In genomic region chr19:47518139-47518538, GRCh38 we compare ENCODE assay signal across 13 cellular contexts. TPM values are rescaled to one million over a fixed set of nuclear protein-coding genes. Genes with fewer than 3 reads are reported as not detected.
DNase-seq lines count a peak whose midpoint lies in the region; ATAC-seq and TF ChIP-seq lines count a peak whose summit lies in the region.
"Had no signal": no experiment of that assay in that cellular context is flagged by ENCODE, and none has a peak within 500 bp of the region (broad histone marks: within the 10 kb centered on the region; RNA-seq: fewer than 3 reads in every experiment).

No MANE protein-coding gene starts in this region.

- peaks cover 74% of the 10 kb centered on the region for H3K4me1 Mint-ChIP-seq in activated CD8-positive, alpha-beta memory T cell treated with anti-CD3 and anti-CD28 coated beads, Interleukin-2, amount 10 ng/mL, durations not matched to agents 7 days and 5 days
- H3K4me1 Mint-ChIP-seq in naive thymus-derived CD8-positive, alpha-beta T cell = peaks cover 46 to 87% (median 82%) of the 10 kb centered on the region in 4 donors
- peaks cover 18 to 39% of the 10 kb centered on the region in 2 experiments for H3K4me1 Mint-ChIP-seq in H9

- H3K9ac ChIP-seq in DND-41 (ENCODE audit: low read depth, low read length) (no peak overlapping the region), mesendoderm (ENCODE audit: low read length) (no peak overlapping the region), H9 (ENCODE audit: extremely low read depth, insufficient read length, low read length) (no peak overlapping the region)

- H2BK5ac ChIP-seq in mesendoderm (ENCODE audit: low read length) = no peak overlapping the region
- no peak overlapping the region for H2BK5ac ChIP-seq in H9 (ENCODE audit: insufficient read length, low read length)

- H3K79me1 ChIP-seq in mesendoderm (ENCODE audit: low read length) = peaks cover 11% of the 10 kb centered on the region
- H3K79me1 ChIP-seq in H9 (ENCODE audit: insufficient read depth, low read depth, low read length, poor library complexity, severe bottlenecking) = peaks cover 6% of the 10 kb centered on the region

- peaks cover 14% of the 10 kb centered on the region for H3K27me3 Mint-ChIP-seq in activated CD8-positive, alpha-beta memory T cell treated with anti-CD3 and anti-CD28 coated beads, Interleukin-2, amount 10 ng/mL, durations not matched to agents 7 days and 5 days
- H3K27me3 Mint-ChIP-seq in naive thymus-derived CD8-positive, alpha-beta T cell = peaks cover 0 to 11% (median 0%) of the 10 kb centered on the region in 5 donors
- no peaks in the 10 kb centered on the region; the same call in 1 of the 2 replicates for H3K27me3 Mint-ChIP-seq in H9 (ENCODE audit: low read depth)

- peaks cover 43% of the 10 kb centered on the region for H4K20me1 ChIP-seq in DND-41 (ENCODE audit: insufficient read depth, low read length)
- no peaks in the 10 kb centered on the region for H4K20me1 ChIP-seq in H9 (ENCODE audit: control insufficient read depth, insufficient read depth, insufficient read length)

- peaks cover 14% of the 10 kb centered on the region for H3K27me3 ChIP-seq in DND-41 (ENCODE audit: insufficient read depth, low read length, poor library complexity)
- H3K27me3 ChIP-seq in mesendoderm (ENCODE audit: insufficient read depth, low read length, poor library complexity) = no peaks in the 10 kb centered on the region
- H3K27me3 ChIP-seq in H9 (ENCODE audit: insufficient read depth, low read length) = no peaks in the 10 kb centered on the region

- H2AK5ac ChIP-seq in mesendoderm (ENCODE audit: low read length) = no peak overlapping the region
- no peak overlapping the region for H2AK5ac ChIP-seq in H9 (ENCODE audit: insufficient read length, low read length)

- peaks cover 7% of the 10 kb centered on the region for H3K23me2 ChIP-seq in H9 (ENCODE audit: insufficient read length, low read depth, low read length, poor library complexity, severe bottlenecking)

- H4K8ac ChIP-seq in mesendoderm (ENCODE audit: low read depth, low read length) = no peak overlapping the region
- H4K8ac ChIP-seq in H9 (replicated peaks; ENCODE audit: insufficient read length, low read depth, low read length) = no peak overlapping the region

- no peak overlapping the region for H3K23ac ChIP-seq in mesendoderm (ENCODE audit: low read length)
- H3K23ac ChIP-seq in H9 (ENCODE audit: insufficient read length, low read depth, low read length) = no peak overlapping the region

- H2AFZ ChIP-seq in DND-41 (ENCODE audit: low read depth, low read length) (no peak overlapping the region), H9 (ENCODE audit: low read length) (no peak overlapping the region)

- H3K4me2 ChIP-seq in DND-41 (ENCODE audit: insufficient read depth, low read length) (no peak overlapping the region), mesendoderm (ENCODE audit: low read length) (no peak overlapping the region), H9 (ENCODE audit: insufficient read depth, insufficient read length, low read length) (no peak overlapping the region)

- H4K5ac ChIP-seq in mesendoderm (ENCODE audit: low read length) (no peak overlapping the region), H9 (ENCODE audit: insufficient read length, low read depth, low read length) (no peak overlapping the region)

- TF ChIP-seq POLR2A in GM18505 (IDR thresholded peaks at IDR 0.05; ENCODE audit: borderline replicate concordance, extremely low read depth, insufficient read depth, insufficient read length) = no peak

- intact Hi-C loops in Right ventricle myocardium superior (cut with DNase I) = loop anchor here (5.0 kb wide), 1 partner anchor 81 kb away; no protein-coding TSS in a partner anchor

- DNase-seq in DND-41 (peak; percentile 94), Right ventricle myocardium superior (no peak), mesendoderm (no peak), H9 (no peak)
- peak; percentile 89 for DNase-seq in activated CD8-positive, alpha-beta memory T cell treated with anti-CD3 and anti-CD28 coated beads, Interleukin-2, amount 10 ng/mL, durations not matched to agents 7 days and 5 days
- DNase-seq in naive thymus-derived CD8-positive, alpha-beta T cell = peak in 9 of 10 donors; percentile 33 to 78 (median 71)
- DNase-seq: Calu3, NCI-H2029 treated with DMSO at 0.1 percent for 48 hours had no signal

- ATAC-seq in DND-41 (ENCODE audit: insufficient read depth, low read depth) (peak; percentile 74), HG02763 (IDR thresholded peaks at IDR 0.05; ENCODE audit: unreplicated experiment) (peak; percentile 25), Right ventricle myocardium superior (ENCODE audit: poor library complexity) (no peak), GM18505 (IDR thresholded peaks at IDR 0.05; ENCODE audit: unreplicated experiment) (no peak)
- ATAC-seq in activated CD8-positive, alpha-beta memory T cell treated with anti-CD3 and anti-CD28 coated beads, Interleukin-2, amount 10 ng/mL, durations not matched to agents 7 days and 5 days = no peak
- peak; percentile 5 for ATAC-seq in naive thymus-derived CD8-positive, alpha-beta T cell
- ATAC-seq: activated CD4-positive, CD25-positive, alpha-beta regulatory T cell treated with anti-CD3 and anti-CD28 coated beads, Interleukin-2, amount 50 U/mL, for 24 hours had no signal

- peaks cover 50% of the 10 kb centered on the region for H3K4me1 ChIP-seq in DND-41 (ENCODE audit: insufficient read depth, low read length)
- H3K4me1 ChIP-seq in mesendoderm (ENCODE audit: control insufficient read depth, low read depth, low read length) = peaks cover 3% of the 10 kb centered on the region
- H3K4me1 ChIP-seq in H9 (ENCODE audit: insufficient read depth, low read length) = no peaks in the 10 kb centered on the region

- no peak overlapping the region for H4K91ac ChIP-seq in H9 (ENCODE audit: insufficient read length, low read depth, low read length)

- peak overlapping the region; percentile 79 for H3K27ac Mint-ChIP-seq in activated CD8-positive, alpha-beta memory T cell treated with anti-CD3 and anti-CD28 coated beads, Interleukin-2, amount 10 ng/mL, durations not matched to agents 7 days and 5 days
- peak overlapping the region in 9 of 10 donors; percentile 63 to 95 (median 85) for H3K27ac Mint-ChIP-seq in naive thymus-derived CD8-positive, alpha-beta T cell
- no peak overlapping the region for H3K27ac Mint-ChIP-seq in H9

- no peak overlapping the region for H2BK15ac ChIP-seq in mesendoderm (replicated peaks; ENCODE audit: low read depth)
- no peak overlapping the region for H2BK15ac ChIP-seq in H9 (ENCODE audit: low read depth, low read length)

- H3K4me3 Mint-ChIP-seq in activated CD8-positive, alpha-beta memory T cell treated with anti-CD3 and anti-CD28 coated beads, Interleukin-2, amount 10 ng/mL, durations not matched to agents 7 days and 5 days = peak overlapping the region; percentile 41
- H3K4me3 Mint-ChIP-seq in naive thymus-derived CD8-positive, alpha-beta T cell = peak overlapping the region; percentile 44 to 100 (median 69)
- H3K4me3 Mint-ChIP-seq in H9 = no peak overlapping the region

- peaks cover 6% of the 10 kb centered on the region for H3K36me3 Mint-ChIP-seq in activated CD8-positive, alpha-beta memory T cell treated with anti-CD3 and anti-CD28 coated beads, Interleukin-2, amount 10 ng/mL, durations not matched to agents 7 days and 5 days
- no peaks in the 10 kb centered on the region for H3K36me3 Mint-ChIP-seq in naive thymus-derived CD8-positive, alpha-beta T cell
- H3K36me3 Mint-ChIP-seq in H9 (ENCODE audit: insufficient read depth in 1 of 3, low read depth in 3 of 3) = peaks cover 0 to 4% (median 0%) of the 10 kb centered on the region in 3 experiments; a peak in 2 of 7 replicates

- WGBS in mesendoderm (ENCODE audit: extremely low coverage, insufficient coverage, low lambda C conversion rate) = no CpG with 5 or more reads among the region's 4 CpGs
- no CpG with 5 or more reads among the region's 4 CpGs for WGBS in H9 (ENCODE audit: extremely low coverage, insufficient read length, low lambda C conversion rate)

- H3K56ac ChIP-seq in mesendoderm (ENCODE audit: low read length) (no peak overlapping the region), H9 (ENCODE audit: insufficient read length, low read depth, low read length) (no peak overlapping the region)

- no peaks in the 10 kb centered on the region for H3K9me3 ChIP-seq in DND-41 (ENCODE audit: insufficient read depth, low read length, severe bottlenecking)
- no peaks in the 10 kb centered on the region for H3K9me3 ChIP-seq in H9 (ENCODE audit: control insufficient read depth, low read depth, low read length)

- H3K18ac ChIP-seq in mesendoderm (ENCODE audit: low read length) (no peak overlapping the region), H9 (ENCODE audit: insufficient read length, low read depth, low read length) (no peak overlapping the region)

- H2BK120ac ChIP-seq in mesendoderm (ENCODE audit: low read depth, low read length) (no peak overlapping the region), H9 (ENCODE audit: low read depth, low read length, poor library complexity, severe bottlenecking) (no peak overlapping the region)

- POLR2A ChIA-PET in naive thymus-derived CD8-positive, alpha-beta T cell (lab: Charles Lee) = interaction anchor here (0.8 to 1.9 kb wide), 6 partner anchors 13 to 92 kb away, joined by 3 to 7 read pairs (median 5); no protein-coding TSS in a partner anchor

- CTCF ChIA-PET in activated CD8-positive, alpha-beta memory T cell treated with anti-CD3 and anti-CD28 coated beads, Interleukin-2, amount 10 ng/mL, durations not matched to agents 7 days and 5 days (lab: Charles Lee) = interaction anchor here (1.0 to 2.3 kb wide), 6 partner anchors 16 to 243 kb away, joined by 3 to 8 read pairs (median 3); partner anchors contain the start of gene KPTN

- no peaks in the 10 kb centered on the region; the same call in 1 of the 2 replicates for H3K36me3 ChIP-seq in DND-41 (ENCODE audit: insufficient read depth, low read length)
- no peaks in the 10 kb centered on the region for H3K36me3 ChIP-seq in mesendoderm (ENCODE audit: control insufficient read depth, insufficient read depth, low read length)

- no peak overlapping the region for H2BK20ac ChIP-seq in H9 (ENCODE audit: low read depth, low read length, poor library complexity, severe bottlenecking)

- H3K27ac ChIP-seq in DND-41 (ENCODE audit: low read length) = no peak overlapping the region
- H3K27ac ChIP-seq in mesendoderm (ENCODE audit: low read depth, low read length) = no peak overlapping the region
- H3K27ac ChIP-seq in H9 (ENCODE audit: insufficient read length, low read depth, low read length) = no peak overlapping the region

- TF ChIP-seq CTCF in DND-41 (IDR thresholded peaks at IDR 0.05; ENCODE audit: borderline replicate concordance, extremely low read depth, low read length, poor library complexity, severe bottlenecking) (no peak), H9 (conservative IDR thresholded peaks at IDR 0.05) (no peak)

- H3K4me3 ChIP-seq in DND-41 (ENCODE audit: low read depth in 1 of 2, low read length in 2 of 2) (no peak overlapping the region), mesendoderm (ENCODE audit: low read length) (no peak overlapping the region)

- H3K4ac ChIP-seq in mesendoderm (ENCODE audit: low read depth, low read length) = no peak overlapping the region
- H3K4ac ChIP-seq in H9 (ENCODE audit: low read depth, low read length) = no peak overlapping the region

- no peaks in the 10 kb centered on the region for H3K9me3 Mint-ChIP-seq in activated CD8-positive, alpha-beta memory T cell treated with anti-CD3 and anti-CD28 coated beads, Interleukin-2, amount 10 ng/mL, durations not matched to agents 7 days and 5 days (ENCODE audit: low read depth)
- no peaks in the 10 kb centered on the region for H3K9me3 Mint-ChIP-seq in naive thymus-derived CD8-positive, alpha-beta T cell
- H3K9me3 Mint-ChIP-seq in H9 = no peaks in the 10 kb centered on the region

- H3K14ac ChIP-seq in H9 (ENCODE audit: insufficient read depth, low read length) = no peak overlapping the region

- H3T11ph ChIP-seq in H9 (ENCODE audit: low read length) = no peak overlapping the region

- no peak overlapping the region for H2BK12ac ChIP-seq in H9 (ENCODE audit: insufficient read length, low read depth, low read length)

- H3K79me2 ChIP-seq in DND-41 (ENCODE audit: insufficient read depth, low read length) (peaks cover 17% of the 10 kb centered on the region), mesendoderm (ENCODE audit: control insufficient read depth, insufficient read depth, low read length) (peaks cover 14% of the 10 kb centered on the region), H9 (ENCODE audit: insufficient read depth, low read length) (peaks cover 10% of the 10 kb centered on the region; the same call in 1 of the 2 replicates)

RNA-seq across cellular contexts. Expression of gene NAPA, which starts 3.3 kb away (rescaled TPM):
- 100 to 1,000 TPM; 102 to 124 TPM for total RNA-seq in activated CD8-positive, alpha-beta memory T cell treated with anti-CD3 and anti-CD28 coated beads, Interleukin-2, amount 10 ng/mL, durations not matched to agents 7 days and 5 days
- 10 to 100 TPM; 85.3 to 92.3 TPM for total RNA-seq in naive thymus-derived CD8-positive, alpha-beta T cell
- polyA plus RNA-seq in naive thymus-derived CD8-positive, alpha-beta T cell = 100 to 1,000 TPM in 1 of 3 donors, 10 to 100 TPM in 2; 88.7 to 116 (median 89.6) TPM
- total RNA-seq in Right ventricle myocardium superior = 113 TPM
- polyA plus RNA-seq in mesendoderm (2013, experiment 1 of 2) = 55.9 TPM
- 55.5 TPM for polyA plus RNA-seq in mesendoderm (2013, experiment 2 of 2)
- 62.3 and 62.8 TPM in 2 replicates for total RNA-seq in H9 (2021)

RNA-seq across cellular contexts. Expression of gene KPTN, which starts 34.1 kb away (rescaled TPM):
- total RNA-seq in activated CD8-positive, alpha-beta memory T cell treated with anti-CD3 and anti-CD28 coated beads, Interleukin-2, amount 10 ng/mL, durations not matched to agents 7 days and 5 days = 10 to 100 TPM; 11.0 to 13.3 TPM
- total RNA-seq in naive thymus-derived CD8-positive, alpha-beta T cell = 1 to 10 TPM; 5.4 to 7.1 TPM
- 1 to 10 TPM; 5.8 to 8.0 (median 7.6) TPM for polyA plus RNA-seq in naive thymus-derived CD8-positive, alpha-beta T cell
- 8.4 TPM for total RNA-seq in Right ventricle myocardium superior
- 22.4 TPM for polyA plus RNA-seq in mesendoderm (2013, experiment 1 of 2)
- polyA plus RNA-seq in mesendoderm (2013, experiment 2 of 2) = 22.2 TPM
- 33.6 and 35.4 TPM in 2 replicates for total RNA-seq in H9 (2021)

RNA-seq across cellular contexts. Expression of gene SLC8A2, which starts 46.4 kb away (rescaled TPM):
- total RNA-seq in activated CD8-positive, alpha-beta memory T cell treated with anti-CD3 and anti-CD28 coated beads, Interleukin-2, amount 10 ng/mL, durations not matched to agents 7 days and 5 days = under 1 TPM; 0.14 to 0.32 TPM
- under 1 TPM in 1 of 2 experiments, not detected in 1; 0.42 TPM for total RNA-seq in naive thymus-derived CD8-positive, alpha-beta T cell
- under 1 TPM in 2 of 3 donors, not detected in 1; 0.02 to 0.12 TPM for polyA plus RNA-seq in naive thymus-derived CD8-positive, alpha-beta T cell
- total RNA-seq in Right ventricle myocardium superior = 0.11 TPM
- 0.69 TPM for polyA plus RNA-seq in mesendoderm (2013, experiment 1 of 2)
- polyA plus RNA-seq in mesendoderm (2013, experiment 2 of 2) = 0.67 TPM
- 10.7 and 11.3 TPM in 2 replicates for total RNA-seq in H9 (2021)
- total RNA-seq: osteocyte had no signal

RNA-seq across cellular contexts. Expression of gene ZNF541, which starts 54.8 kb away (rescaled TPM):
- under 1 TPM; 0.32 to 0.40 TPM for total RNA-seq in activated CD8-positive, alpha-beta memory T cell treated with anti-CD3 and anti-CD28 coated beads, Interleukin-2, amount 10 ng/mL, durations not matched to agents 7 days and 5 days
- under 1 TPM; 0.85 to 0.86 TPM for total RNA-seq in naive thymus-derived CD8-positive, alpha-beta T cell
- polyA plus RNA-seq in naive thymus-derived CD8-positive, alpha-beta T cell = under 1 TPM in 1 of 3 donors, not detected in 2; 0.27 TPM
- total RNA-seq in Right ventricle myocardium superior (0.35 TPM), H9 (2021) (not detected in 2 replicates)
- polyA plus RNA-seq in mesendoderm (2013, experiment 1 of 2) = 0.03 TPM
- polyA plus RNA-seq in mesendoderm (2013, experiment 2 of 2) = 0.03 TPM
- total RNA-seq: Calu3, H1, osteocyte had no signal

Comparison
In these comparisons a context has a peak if more than half of its experiments do, and no peak if none do; other contexts are left out.
1. ATAC-seq: peak in DND-41 (single experiment), HG02763 (single experiment) and naive thymus-derived CD8-positive, alpha-beta T cell (2 of 2); none in activated CD8-positive, alpha-beta memory T cell treated with anti-CD3 and anti-CD28 coated beads, Interleukin-2, amount 10 ng/mL, durations not matched to agents 7 days and 5 days (single experiment), Right ventricle myocardium superior (single experiment) and GM18505 (single experiment).
2. DNase-seq: peak in DND-41 (single experiment), activated CD8-positive, alpha-beta memory T cell treated with anti-CD3 and anti-CD28 coated beads, Interleukin-2, amount 10 ng/mL, durations not matched to agents 7 days and 5 days (single experiment) and naive thymus-derived CD8-positive, alpha-beta T cell (9 of 10); none in Right ventricle myocardium superior (single experiment), mesendoderm (single experiment) and H9 (single experiment).
3. H3K27ac Mint-ChIP-seq: peak in activated CD8-positive, alpha-beta memory T cell treated with anti-CD3 and anti-CD28 coated beads, Interleukin-2, amount 10 ng/mL, durations not matched to agents 7 days and 5 days (single experiment) and naive thymus-derived CD8-positive, alpha-beta T cell (9 of 10); none in H9 (0 of 3).
4. H3K4me3 Mint-ChIP-seq: peak in activated CD8-positive, alpha-beta memory T cell treated with anti-CD3 and anti-CD28 coated beads, Interleukin-2, amount 10 ng/mL, durations not matched to agents 7 days and 5 days (single experiment) and naive thymus-derived CD8-positive, alpha-beta T cell (10 of 10); none in H9 (0 of 2).